1 cellular context compared by ENCODE assay signal in the genomic region with DNA sequence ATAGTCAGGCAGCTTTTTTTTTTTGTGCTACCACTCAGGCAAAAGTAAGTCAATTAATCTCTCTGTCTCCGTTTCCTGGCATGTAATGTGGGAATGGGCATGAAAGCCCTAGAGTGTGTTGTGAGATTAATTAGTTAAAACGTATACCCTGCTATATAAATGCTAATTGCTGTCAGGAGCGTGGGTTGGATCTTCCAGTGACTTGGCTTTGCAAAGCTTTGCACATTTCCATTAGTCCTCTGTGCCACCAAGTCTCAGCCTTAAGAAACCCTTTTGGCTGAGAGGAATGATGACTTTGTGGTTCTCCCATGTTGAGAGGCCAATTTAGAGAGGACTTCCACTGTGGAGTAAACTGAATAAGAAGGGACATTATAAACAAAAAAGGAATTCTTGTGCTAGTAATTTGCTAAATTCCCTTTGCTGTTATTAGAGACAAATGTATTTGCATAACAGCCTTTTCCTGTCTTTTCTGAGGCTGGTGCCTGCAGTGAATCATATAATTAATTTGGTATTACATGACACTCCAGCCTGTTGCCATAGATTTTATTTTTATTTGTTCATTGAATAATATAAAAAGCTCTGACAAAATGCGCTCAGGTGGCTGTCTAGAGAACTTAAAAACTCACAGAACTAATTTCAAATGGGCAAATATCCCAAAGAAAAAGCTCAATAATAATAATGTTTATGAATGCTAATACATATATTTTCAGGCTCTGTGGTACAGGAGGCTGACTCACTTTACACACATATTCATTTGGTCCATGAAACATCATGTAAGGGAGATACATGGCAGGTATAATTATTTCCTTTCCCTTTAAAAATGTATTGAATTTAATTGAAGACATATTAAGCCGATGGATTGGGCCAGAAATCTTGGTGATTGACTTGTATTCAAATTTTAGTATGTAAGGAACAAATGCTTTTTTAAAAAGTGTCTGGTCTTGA.
TF ChIP-seq lines count a peak whose summit lies in the region.

No MANE protein-coding gene starts in this region.

TF ChIP-seq in HepG2, 621 proteins besides CTCF, POLR2A, EP300 and RAD21:
- TF ChIP-seq ZNF605 (CRISPR knock-in tag; IDR thresholded peaks at IDR 0.05), result no peak
- no peak for TF ChIP-seq MIER2 (CRISPR knock-in tag; IDR thresholded peaks at IDR 0.05)
- TF ChIP-seq ZNF564 (CRISPR knock-in tag; IDR thresholded peaks at IDR 0.05), result no peak
- TF ChIP-seq ZC3H13 (CRISPR knock-in tag; IDR thresholded peaks at IDR 0.05), result no peak
- TF ChIP-seq ZFP36L1 (CRISPR knock-in tag; IDR thresholded peaks at IDR 0.05), result no peak
- TF ChIP-seq NCOA5 (CRISPR knock-in tag; IDR thresholded peaks at IDR 0.05), result no peak
- TF ChIP-seq REL (CRISPR knock-in tag; conservative IDR thresholded peaks at IDR 0.05), result no peak
- no peak for TF ChIP-seq GTF3A (CRISPR knock-in tag; conservative IDR thresholded peaks at IDR 0.05)
- TF ChIP-seq ZNF879 (CRISPR knock-in tag; IDR thresholded peaks at IDR 0.05), result no peak
- TF ChIP-seq PCBP1 (IDR thresholded peaks at IDR 0.05; ENCODE audit: borderline replicate concordance, low read depth, low read length), result no peak
- no peak for TF ChIP-seq BORCS8-MEF2B (CRISPR knock-in tag; IDR thresholded peaks at IDR 0.05)
